11 cellular contexts compared by ENCODE assay signal in genomic region chr7:130914589-130915294, GRCh38.
DNase-seq lines count a peak whose midpoint lies in the region; ATAC-seq, FAIRE-seq and TF ChIP-seq lines count a peak whose summit lies in the region.
"Had no signal": no experiment of that assay in that cellular context is flagged by ENCODE, and none has a peak within 500 bp of the region (broad histone marks: within the 10 kb centered on the region; RNA-seq: fewer than 3 reads in every experiment).

No MANE protein-coding gene starts in this region.

- peaks cover 95% of the 10 kb centered on the region for H3K4me1 Mint-ChIP-seq in activated T-cell treated with anti-CD3 and anti-CD28 coated beads, Interleukin-2, amount 50 U/mL, for 72 hours (ENCODE audit: low read depth)
- peaks cover 83% of the 10 kb centered on the region for H3K4me1 Mint-ChIP-seq in activated T-helper 17 cell treated with anti-CD3 and anti-CD28 coated beads, Interleukin-2, amount 50 U/mL, for 72 hours

- peak overlapping the region; percentile 98 for H3K27ac Mint-ChIP-seq in activated T-cell treated with anti-CD3 and anti-CD28 coated beads, Interleukin-2, amount 50 U/mL, for 72 hours
- peak overlapping the region; percentile 92 for H3K27ac Mint-ChIP-seq in activated T-helper 17 cell treated with anti-CD3 and anti-CD28 coated beads, Interleukin-2, amount 50 U/mL, for 72 hours
- H3K27ac Mint-ChIP-seq: endodermal cell had no signal

- H3K9ac ChIP-seq in HepG2 (ENCODE audit: insufficient read depth, low read depth, low read length), result peak overlapping the region; percentile 76

- peak overlapping the region; percentile 78 to 92 for H3K4me3 Mint-ChIP-seq in activated T-cell treated with anti-CD3 and anti-CD28 coated beads, Interleukin-2, amount 50 U/mL, for 72 hours
- H3K4me3 Mint-ChIP-seq in activated T-helper 17 cell treated with anti-CD3 and anti-CD28 coated beads, Interleukin-2, amount 50 U/mL, for 72 hours, result peak overlapping the region; percentile 91
- H3K4me3 Mint-ChIP-seq: endodermal cell had no signal

- no peak for TF ChIP-seq RAD21 in HepG2 (CRISPR knock-in tag; IDR thresholded peaks at IDR 0.05)

- no peaks in the 10 kb centered on the region for H3K27me3 ChIP-seq in HepG2 (ENCODE audit: control insufficient read depth in 1 of 2, insufficient read depth in 2 of 2, low read length in 2 of 2)
- no peaks in the 10 kb centered on the region for H3K27me3 ChIP-seq in tibial nerve
- H3K27me3 ChIP-seq: BE2C had no signal

- CTCF ChIA-PET in HepG2 (lab: Yijun Ruan, JAX; ENCODE audit: low intra/inter-chr PET ratio, low total read pairs), result no interaction called here

- peak overlapping the region in 2 of 3 experiments; percentile 72; a peak in 2 of 6 replicates for H3K4me3 ChIP-seq in HepG2 (replicated peaks in 1 of 3; ENCODE audit: insufficient read depth in 1 of 3, low read depth in 2 of 3, low read length in 3 of 3)
- no peak overlapping the region for H3K4me3 ChIP-seq in tibial nerve

- FAIRE-seq in HepG2 (lab: Jason Lieb, UNC), result no peak

- WGBS in HepG2 (ENCODE audit: low lambda C conversion rate), result 83% methylated on average over 10 of the region's 10 CpGs
- WGBS in tibial nerve, 2 donors, result 88 to 93% methylated on average over 10 of the region's 10 CpGs

- H3K79me2 ChIP-seq in HepG2 (ENCODE audit: insufficient read depth, low read length), result peaks cover 99% of the 10 kb centered on the region

- in situ Hi-C loops in HepG2 (cut with HindIII; ENCODE audit: extremely low pct_ligation_motif_present, low pct_unique_long_range_greater_than_20kb), result no loop called here

- H3K36me3 ChIP-seq in HepG2 (replicated peaks in 1 of 2; ENCODE audit: control insufficient read depth in 1 of 2, insufficient read depth in 2 of 2, low read length in 2 of 2) (peaks cover 0 to 1% of the 10 kb centered on the region in 2 experiments; a peak in 2 of 5 replicates), tibial nerve (peaks cover 0 to 9% (median 0%) of the 10 kb centered on the region in 3 donors)
- H3K36me3 ChIP-seq: BE2C had no signal

- POLR2A ChIA-PET in HepG2 (lab: Yijun Ruan, JAX), result interaction anchor here (0.8 to 2.9 kb wide), 7 partner anchors 15 to 41 kb away, joined by 3 to 7 read pairs (median 4); no protein-coding TSS in a partner anchor

- no peaks in the 10 kb centered on the region for H3K27me3 Mint-ChIP-seq in activated T-cell treated with anti-CD3 and anti-CD28 coated beads, Interleukin-2, amount 50 U/mL, for 72 hours (ENCODE audit: low read depth)
- H3K27me3 Mint-ChIP-seq in activated T-helper 17 cell treated with anti-CD3 and anti-CD28 coated beads, Interleukin-2, amount 50 U/mL, for 72 hours, result no peaks in the 10 kb centered on the region

- peaks cover 95% of the 10 kb centered on the region for H3K4me1 ChIP-seq in HepG2 (ENCODE audit: insufficient read depth, low read length)
- peaks cover 6 to 92% (median 68%) of the 10 kb centered on the region in 4 donors for H3K4me1 ChIP-seq in tibial nerve
- H3K4me1 ChIP-seq: BE2C had no signal

- TF ChIP-seq EP300 in HepG2 (IDR thresholded peaks at IDR 0.05; ENCODE audit: low read depth in 2 of 2, low read length in 2 of 2) (no peak), HepG2 (CRISPR knock-in tag; IDR thresholded peaks at IDR 0.05; ENCODE audit: borderline replicate concordance) (no peak), tibial nerve (IDR thresholded peaks at IDR 0.05) (no peak)

- no peak for DNase-seq in activated T-cell treated with anti-CD3 and anti-CD28 coated beads, Interleukin-2, amount 50 U/mL, for 72 hours
- DNase-seq in activated T-cell treated with anti-CD3 and anti-CD28 coated beads for 4 hours (no peak), HepG2 (ENCODE audit: low spot score) (no peak), tibial nerve (ENCODE audit: low spot score in 2 of 2) (no peak), DMS53 (lab: John Stamatoyannopoulos, UW) (no peak), MV-4-11 (lab: John Stamatoyannopoulos, UW) (no peak)
- DNase-seq: BE2C, endodermal cell, NCI-H1048 had no signal

- no peak for ATAC-seq in activated T-cell treated with anti-CD3 and anti-CD28 coated beads, Interleukin-2, amount 50 U/mL, for 72 hours (replicated peaks in 1 of 2)
- no peak for ATAC-seq in activated T-helper 17 cell treated with anti-CD3 and anti-CD28 coated beads, Interleukin-2, amount 50 U/mL, for 72 hours (replicated peaks)
- ATAC-seq in HepG2 (no peak), esophagus mucosa (no peak)

- no peak overlapping the region for H2AFZ ChIP-seq in HepG2 (ENCODE audit: low read length)

- no TSS peak for BruUV-seq in HepG2 (replicated peaks; lab: Mats Ljungman, UMichigan)

- intact Hi-C loops in HepG2 (cut with micrococcal nuclease; ENCODE audit: unreplicated experiment), result loop anchor here (1.0 kb wide), 2 partner anchors 10 to 11 kb away; no protein-coding TSS in a partner anchor

- H3K27ac ChIP-seq in HepG2 (ENCODE audit: extremely low read length, insufficient read depth, low read length), result peak overlapping the region; percentile 94
- H3K27ac ChIP-seq in tibial nerve, result peak overlapping the region; percentile 86 to 94 (median 93)

- no peaks in the 10 kb centered on the region for H3K9me3 Mint-ChIP-seq in activated T-cell treated with anti-CD3 and anti-CD28 coated beads, Interleukin-2, amount 50 U/mL, for 72 hours
- H3K9me3 Mint-ChIP-seq in activated T-helper 17 cell treated with anti-CD3 and anti-CD28 coated beads, Interleukin-2, amount 50 U/mL, for 72 hours, result no peaks in the 10 kb centered on the region
- H3K9me3 Mint-ChIP-seq: endodermal cell had no signal

- peak overlapping the region; percentile 98 for H3K4me2 ChIP-seq in HepG2 (ENCODE audit: low read depth, low read length)

- peaks cover 32 to 55% of the 10 kb centered on the region in 2 donors for H3K36me3 Mint-ChIP-seq in activated T-cell treated with anti-CD3 and anti-CD28 coated beads, Interleukin-2, amount 50 U/mL, for 72 hours (ENCODE audit: insufficient read depth in 2 of 2)
- peaks cover 100% of the 10 kb centered on the region for H3K36me3 Mint-ChIP-seq in activated T-helper 17 cell treated with anti-CD3 and anti-CD28 coated beads, Interleukin-2, amount 50 U/mL, for 72 hours (ENCODE audit: low read depth)

- H4K20me1 ChIP-seq in HepG2 (ENCODE audit: insufficient read depth, low read length), result no peaks in the 10 kb centered on the region

- TF ChIP-seq POLR2A in HepG2 (IDR thresholded peaks at IDR 0.05; ENCODE audit: insufficient read depth in 1 of 2, low read depth in 2 of 2, low read length in 2 of 2) (no peak), tibial nerve (IDR thresholded peaks at IDR 0.05) (no peak)

- TF ChIP-seq CTCF in HepG2 (CRISPR knock-in tag; IDR thresholded peaks at IDR 0.05), result no peak
- no peak for TF ChIP-seq CTCF in tibial nerve (IDR thresholded peaks at IDR 0.05)

- no peaks in the 10 kb centered on the region for H3K9me3 ChIP-seq in HepG2 (ENCODE audit: low read length)
- no peaks in the 10 kb centered on the region for H3K9me3 ChIP-seq in tibial nerve
- H3K9me3 ChIP-seq: BE2C had no signal

TF ChIP-seq in HepG2, 621 proteins besides CTCF, POLR2A, EP300 and RAD21:
- TF ChIP-seq PAWR (CRISPR knock-in tag; IDR thresholded peaks at IDR 0.05; ENCODE audit: borderline replicate concordance) (no peak), HMGXB4 (CRISPR knock-in tag; IDR thresholded peaks at IDR 0.05; ENCODE audit: borderline replicate concordance in 1 of 2, low read depth in 1 of 2) (no peak), RORA (CRISPR knock-in tag; IDR thresholded peaks at IDR 0.05) (0 out of 2 replicates have a peak, but pooled peaks have one; percentile 57), MAF1 (CRISPR knock-in tag; IDR thresholded peaks at IDR 0.05; ENCODE audit: borderline replicate concordance) (no peak), ZXDC (CRISPR knock-in tag; IDR thresholded peaks at IDR 0.05) (no peak), RXRA (CRISPR knock-in tag; IDR thresholded peaks at IDR 0.05) (no peak), ZNF383 (CRISPR knock-in tag; IDR thresholded peaks at IDR 0.05; ENCODE audit: borderline replicate concordance) (no peak), ZBTB38 (CRISPR knock-in tag; IDR thresholded peaks at IDR 0.05) (peak; percentile 72), HOXA5 (CRISPR knock-in tag; IDR thresholded peaks at IDR 0.05) (0 out of 2 replicates have a peak, but pooled peaks have one; percentile 28)

Comparison
In these comparisons a context has a peak if more than half of its experiments do, and no peak if none do; other contexts are left out.
1. H3K4me3 ChIP-seq: peak in HepG2 (2 of 3); none in tibial nerve (0 of 4).